8 cellular contexts compared by ENCODE assay signal in the genomic region with DNA sequence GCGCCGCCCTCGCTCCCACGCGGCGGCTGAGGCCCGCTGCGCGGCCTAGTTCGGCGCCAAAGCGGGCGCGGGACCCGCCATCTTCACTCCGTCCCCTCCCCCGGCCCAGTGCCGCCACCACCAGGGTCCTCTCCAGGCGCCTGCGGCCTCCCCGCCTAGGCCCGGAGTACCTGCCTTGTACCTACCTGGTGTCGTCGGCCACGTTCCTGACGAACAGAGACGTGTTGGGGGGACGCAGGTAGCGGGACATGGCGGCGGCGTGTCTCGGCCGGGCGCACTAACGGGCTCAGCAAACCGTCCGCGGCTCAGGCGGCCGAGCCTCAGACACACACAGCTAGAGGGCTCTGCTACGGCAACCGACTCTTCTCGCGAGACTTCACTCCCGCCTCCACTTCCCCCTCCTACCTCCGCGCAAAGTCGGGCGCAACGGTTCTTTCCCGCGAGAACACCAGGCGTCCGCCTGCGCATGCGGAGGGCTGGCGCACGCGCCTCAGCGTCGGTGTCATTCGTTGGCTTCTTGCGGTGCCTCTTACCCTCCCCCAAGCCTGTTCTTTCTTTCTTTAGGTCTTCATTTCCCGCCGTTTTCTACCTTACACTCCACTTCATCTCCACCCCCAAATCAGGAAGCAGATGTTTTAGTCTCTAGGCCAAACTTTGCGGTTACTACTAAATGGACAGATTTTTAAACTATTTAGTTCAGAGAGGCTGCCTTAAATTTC. TPM values are rescaled to one million over a fixed set of nuclear protein-coding genes. Genes with fewer than 3 reads are reported as not detected.
DNase-seq lines count a peak whose midpoint lies in the region; ATAC-seq, FAIRE-seq and TF ChIP-seq lines count a peak whose summit lies in the region.

A gene (minus strand): TSS at position 322 of the 719 bp plus-strand sequence. CDS start 72 bp downstream, at position 250.

- peaks cover 3% of the 10 kb centered on the region for H4K20me1 ChIP-seq in keratinocyte (ENCODE audit: control insufficient read depth, extremely low read depth, insufficient read depth, low read length)

- peaks cover 50% of the 10 kb centered on the region for H3K79me2 ChIP-seq in keratinocyte (ENCODE audit: control insufficient read depth, insufficient read depth, low read length)

- no peaks in the 10 kb centered on the region for H3K9me3 ChIP-seq in keratinocyte (ENCODE audit: control insufficient read depth, low read depth, low read length)

- H3K4me2 ChIP-seq in keratinocyte (ENCODE audit: control insufficient read depth, extremely low read depth, insufficient read depth, low read depth, low read length): peak within 1 kb of the TSS; percentile 96

- peak; percentile 99 for TF ChIP-seq POLR2A in GM19099 (IDR thresholded peaks at IDR 0.05; ENCODE audit: extremely low read depth, insufficient read length, low read depth)

- peaks cover 31% of the 10 kb centered on the region for H3K4me1 ChIP-seq in keratinocyte (ENCODE audit: control insufficient read depth, extremely low read depth, insufficient read depth, low read length)

- no peaks in the 10 kb centered on the region for H3K9me1 ChIP-seq in keratinocyte (ENCODE audit: control insufficient read depth, extremely low read depth, insufficient read depth, low read length)

- dilution Hi-C loops in keratinocyte (cut with MboI; ENCODE audit: extremely low pct_ligation_motif_present, low sequenced_read_pairs): no loop called here

- peak within 1 kb of the TSS; percentile 93 for H3K27ac ChIP-seq in keratinocyte (ENCODE audit: control insufficient read depth, insufficient read depth, low read length)

- peak; percentile 99 for DNase-seq in Ammon's horn (ENCODE audit: low spot score)
- peak; percentile 98 for DNase-seq in NCI-H460 (ENCODE audit: extremely low read depth, low read depth)
- DNase-seq in activated CD4-positive, CD25-positive, alpha-beta regulatory T cell treated with anti-CD3 and anti-CD28 coated beads, Interleukin-2, amount 50 U/mL, for 72 hours: peak; percentile 96
- DNase-seq in cerebellar nuclear complex (lab: John Stamatoyannopoulos, UW): peak; percentile 60 to 95
- DNase-seq in keratinocyte (ENCODE audit: low read depth, low spot score): peak; percentile 91
- peak; percentile 93 to 95 for DNase-seq in stimulated activated CD4-positive, alpha-beta T cell treated with anti-CD3 and anti-CD28 coated beads, Interleukin-15, amount 100 ng/mL, for 1 hour (ENCODE audit: low read depth in 1 of 2, low spot score in 1 of 2)

- peak; percentile 89 for ATAC-seq in HG03432 (IDR thresholded peaks at IDR 0.05; ENCODE audit: unreplicated experiment)

- peak; percentile 13 for FAIRE-seq in keratinocyte (lab: Jason Lieb, UNC)

- peak within 1 kb of the TSS; percentile 80 to 95 (median 93) for H3K4me3 ChIP-seq in keratinocyte (ENCODE audit: control insufficient read depth in 2 of 3, extremely low read depth in 1 of 3, insufficient read depth in 2 of 3, low read depth in 1 of 3, low read length in 3 of 3)

- H2AFZ ChIP-seq in keratinocyte (ENCODE audit: control insufficient read depth, low read length): peak within 1 kb of the TSS; percentile 72

- peak; percentile 23 to 58 (median 48) for TF ChIP-seq CTCF in keratinocyte (optimal IDR thresholded peaks at IDR 0.05 in 1 of 3, IDR thresholded peaks at IDR 0.05 in 1 of 3, conservative IDR thresholded peaks at IDR 0.05 in 1 of 3; ENCODE audit: extremely low read depth in 1 of 3, insufficient read depth in 2 of 3, low read length in 3 of 3)

- H3K9ac ChIP-seq in keratinocyte (ENCODE audit: control insufficient read depth, extremely low read depth, insufficient read depth, low read length): peak within 1 kb of the TSS; percentile 98

- peaks cover 2 to 8% of the 10 kb centered on the region in 2 experiments for H3K36me3 ChIP-seq in keratinocyte (ENCODE audit: control insufficient read depth in 2 of 2, extremely low read depth in 1 of 2, insufficient read depth in 2 of 2, low read length in 2 of 2)

- no peaks in the 10 kb centered on the region for H3K27me3 ChIP-seq in keratinocyte (ENCODE audit: control insufficient read depth, extremely low read depth, insufficient read depth, low read length)

RNA-seq across cellular contexts. Expression of the gene that starts here (rescaled TPM):
- 79.1 and 90.5 TPM in 2 replicates for total RNA-seq in NCI-H460 (2014; rRNA removed; shearing (Covaris generic))
- polyA plus RNA-seq in NCI-H460 (2014; cell fraction: nucleus; rRNA removed): 167 and 207 TPM in 2 replicates
- 68.4 to 116 TPM (median 75.2 TPM) in 3 replicates for polyA plus RNA-seq in keratinocyte
- 63.3 TPM for polyA plus RNA-seq in keratinocyte (2011; ENCODE audit: low read depth)
- 54.1 and 86.8 TPM in 2 replicates for polyA plus RNA-seq in keratinocyte (2011; cell fraction: cytosol; rRNA removed)
- polyA plus RNA-seq in keratinocyte (2011; cell fraction: nucleus; rRNA removed): 83.2 and 110 TPM in 2 replicates
- polyA plus RNA-seq in keratinocyte (2012; ENCODE audit: low replicate concordance): 37.8 and 68.9 TPM in 2 replicates
- polyA minus RNA-seq in keratinocyte: 25.7 to 97.1 TPM (median 43.6 TPM) in 3 replicates
- 43.4 TPM for polyA minus RNA-seq in keratinocyte (2011; cell fraction: cytosol; rRNA and poly(A)+ RNA removed)
- 50.1 and 65.9 TPM in 2 replicates for polyA minus RNA-seq in keratinocyte (2011; cell fraction: nucleus; rRNA and poly(A)+ RNA removed)

Comparison
In these comparisons a context has a peak if more than half of its experiments do, and no peak if none do; other contexts are left out.
1. Peak in every context shown above with its lines: DNase-seq, ATAC-seq, H3K4me3 ChIP-seq and H3K27ac ChIP-seq.